23 cellular contexts compared by ENCODE assay signal in the genomic region with DNA sequence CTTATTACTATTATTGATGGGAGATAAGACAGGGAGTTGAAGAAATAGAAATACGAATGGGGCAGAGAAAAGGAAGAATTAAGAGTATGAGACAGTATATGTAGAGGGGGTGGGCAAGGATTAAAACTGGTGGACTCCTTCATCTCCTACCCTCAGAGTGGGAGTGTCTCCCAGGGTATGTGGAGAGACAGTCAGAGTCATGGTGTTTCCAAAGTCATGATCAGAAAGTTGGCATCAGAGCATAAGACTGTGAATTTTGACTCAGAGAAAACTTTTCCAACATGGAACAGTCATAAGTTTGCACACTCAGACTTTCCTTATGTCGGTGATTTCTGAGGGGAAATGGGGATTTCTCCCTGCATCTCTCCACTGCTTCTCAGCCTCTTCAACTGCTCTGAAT. TPM values are rescaled to one million over a fixed set of nuclear protein-coding genes. Genes with fewer than 3 reads are reported as not detected.
DNase-seq lines count a peak whose midpoint lies in the region; ATAC-seq, FAIRE-seq and TF ChIP-seq lines count a peak whose summit lies in the region.
"Had no signal": no experiment of that assay in that cellular context is flagged by ENCODE, and none has a peak within 500 bp of the region (broad histone marks: within the 10 kb centered on the region; RNA-seq: fewer than 3 reads in every experiment).

No MANE protein-coding gene starts in this region.

- DNase-seq in activated CD4-positive, CD25-positive, alpha-beta regulatory T cell treated with anti-CD3 and anti-CD28 coated beads, Interleukin-2, amount 50 U/mL, for 72 hours: no peak
- DNase-seq in K562 (ENCODE audit: extremely low read depth in 1 of 4, low spot score in 3 of 4): no peak
- no peak for DNase-seq in stimulated activated naive CD8-positive, alpha-beta T cell treated with anti-CD3 and anti-CD28 coated beads, Interleukin-15, Interleukin-2, amounts not matched to agents 100 U/mL and 50 U/mL, for 24 hours
- no peak for DNase-seq in DMS 273 treated with DMSO at 0.1 percent for 48 hours (lab: John Stamatoyannopoulos, UW)
- no peak for DNase-seq in T1000 (lab: John Stamatoyannopoulos, UW)
- DNase-seq: aorta, IMR-90, left ventricle myocardium inferior, NCI-H1092, NCI-H526, nephron progenitor cell, PC-3, tibial artery had no signal

- H3K4me3 ChIP-seq in OCI-LY1 (ENCODE audit: low read depth, low read length, poor library complexity, severe bottlenecking) (peak overlapping the region; percentile 67), K562 (no peak overlapping the region)
- H3K4me3 ChIP-seq: HAP-1, tibial artery had no signal

- no peak for TF ChIP-seq CTCF in OCI-LY1 (IDR thresholded peaks at IDR 0.05; ENCODE audit: low read length)
- TF ChIP-seq CTCF in K562 (IDR thresholded peaks at IDR 0.05 in 2 of 3, conservative IDR thresholded peaks at IDR 0.05 in 1 of 3; ENCODE audit: insufficient read depth in 2 of 3, low read depth in 1 of 3, low read length in 3 of 3): no peak

- H3K9me3 ChIP-seq in OCI-LY1 (ENCODE audit: low read length): no peaks in the 10 kb centered on the region
- H3K9me3 ChIP-seq in K562 (replicated peaks; ENCODE audit: control insufficient read depth, insufficient read depth, low read depth, low read length): no peaks in the 10 kb centered on the region
- H3K9me3 ChIP-seq: HAP-1, left ventricle myocardium inferior, tibial artery had no signal

- H3K27ac ChIP-seq in OCI-LY1 (ENCODE audit: low read depth, low read length, poor library complexity, severe bottlenecking) (peak overlapping the region; percentile 77), K562 (ENCODE audit: extremely low read depth, low read depth, low read length) (no peak overlapping the region)
- H3K27ac ChIP-seq: C4-2B, left ventricle myocardium inferior, tibial artery had no signal

- no peak for FAIRE-seq in K562 (lab: Jason Lieb, UNC)
- FAIRE-seq: endothelial cell of umbilical vein, frontal cortex had no signal

- H3K9ac ChIP-seq in OCI-LY1 (ENCODE audit: low read length): peak overlapping the region; percentile 82; the same call in 1 of the 2 replicates
- H3K9ac ChIP-seq in K562 (ENCODE audit: insufficient read depth in 1 of 2, low read depth in 2 of 2, low read length in 2 of 2): no peak overlapping the region

- H3K9me1 ChIP-seq in K562 (ENCODE audit: control insufficient read depth, insufficient read depth, low read length): no peaks in the 10 kb centered on the region

- H3K36me3 ChIP-seq in OCI-LY1 (ENCODE audit: insufficient read depth, low read length) (no peaks in the 10 kb centered on the region), K562 (ENCODE audit: control insufficient read depth, insufficient read depth, low read length) (no peaks in the 10 kb centered on the region)
- H3K36me3 ChIP-seq: HAP-1, left ventricle myocardium inferior, tibial artery had no signal

- 49% methylated on average over 2 of the region's 2 CpGs for WGBS in K562 (ENCODE audit: insufficient coverage, low coverage, missing lambda C conversion rate)

- no peak for TF ChIP-seq RAD21 in K562 (CRISPR knock-in tag; conservative IDR thresholded peaks at IDR 0.05 in 1 of 2, IDR thresholded peaks at IDR 0.05 in 1 of 2)

- H3K27me3 ChIP-seq in OCI-LY1 (ENCODE audit: insufficient read depth, low read length) (no peaks in the 10 kb centered on the region), K562 (ENCODE audit: control insufficient read depth in 2 of 2, insufficient read depth in 2 of 2, low read length in 2 of 2) (no peaks in the 10 kb centered on the region)
- H3K27me3 ChIP-seq: tibial artery had no signal

- no peak overlapping the region for H2AFZ ChIP-seq in OCI-LY1 (ENCODE audit: low read length)
- H2AFZ ChIP-seq in K562 (ENCODE audit: low read depth, low read length): 0 out of 2 replicates have a peak overlapping the region, but pooled peaks have one; percentile 37

- H3K4me1 ChIP-seq in OCI-LY1 (ENCODE audit: insufficient read depth, low read length, severe bottlenecking) (peaks cover 63% of the 10 kb centered on the region), K562 (replicated peaks in 1 of 2; ENCODE audit: control insufficient read depth in 2 of 2, insufficient read depth in 2 of 2, low read length in 2 of 2) (peaks cover 3 to 70% of the 10 kb centered on the region in 2 experiments; a peak in 4 of 5 replicates)
- H3K4me1 ChIP-seq: left ventricle myocardium inferior, tibial artery had no signal

- intact Hi-C loops in K562 (cut with micrococcal nuclease): no loop called here

- H4K20me1 ChIP-seq in OCI-LY1 (ENCODE audit: insufficient read depth, low read length) (no peaks in the 10 kb centered on the region), K562 (replicated peaks; ENCODE audit: control insufficient read depth, insufficient read depth, low read length) (no peaks in the 10 kb centered on the region)

- H3K4me2 ChIP-seq in OCI-LY1 (ENCODE audit: low read length) (peak overlapping the region; percentile 87), K562 (ENCODE audit: insufficient read depth, low read length) (no peak overlapping the region)

- ATAC-seq in activated CD4-positive, CD25-positive, alpha-beta regulatory T cell treated with anti-CD3 and anti-CD28 coated beads, Interleukin-2, amount 50 U/mL, for 24 hours: peak; percentile 11 to 19
- ATAC-seq in K562: no peak
- ATAC-seq in stimulated activated naive CD8-positive, alpha-beta T cell treated with anti-CD3 and anti-CD28 coated beads, Interleukin-15, Interleukin-2, amounts not matched to agents 100 U/mL and 50 U/mL, for 24 hours: peak; percentile 56
- no peak for ATAC-seq in HG02642 (IDR thresholded peaks at IDR 0.05; ENCODE audit: poor library complexity, unreplicated experiment)
- ATAC-seq: PC-3 had no signal

- H3F3A ChIP-seq in OCI-LY1 (ENCODE audit: insufficient read depth, low read length): no peaks in the 10 kb centered on the region

- TF ChIP-seq POLR2A in K562 (conservative IDR thresholded peaks at IDR 0.05): no peak

- CTCF ChIA-PET in K562 (lab: Yijun Ruan, JAX; ENCODE audit: low intra/inter-chr PET ratio): no interaction called here

- H3K79me2 ChIP-seq in OCI-LY1 (ENCODE audit: insufficient read depth, low read length) (peaks cover 10% of the 10 kb centered on the region; the same call in 1 of the 2 replicates), K562 (ENCODE audit: control insufficient read depth, insufficient read depth, low read length) (no peaks in the 10 kb centered on the region)

- TF ChIP-seq EP300 in K562 (IDR thresholded peaks at IDR 0.05; ENCODE audit: low read length): no peak

- in situ Hi-C loops in K562 (cut with MboI): no loop called here

- H3K9me2 ChIP-seq in OCI-LY1 (ENCODE audit: low read depth, low read length): no peaks in the 10 kb centered on the region

- POLR2A ChIA-PET in K562 (lab: Yijun Ruan, JAX): interaction anchor here (0.7 to 0.8 kb wide), 2 partner anchors 17 to 36 kb away, joined by 3 to 4 read pairs; no protein-coding TSS in a partner anchor

- no TSS peak for BruUV-seq in K562 (replicated peaks; lab: Mats Ljungman, UMichigan)

TF ChIP-seq in K562, 482 proteins besides CTCF, POLR2A, EP300 and RAD21 (continues in another document):
- no peak for TF ChIP-seq ARHGAP35 (IDR thresholded peaks at IDR 0.05; ENCODE audit: partially characterized antibody)

RNA-seq across cellular contexts. Expression of a gene that starts 2.4 kb away (rescaled TPM):
- total RNA-seq in K562 (2011; cell fraction: chromatin; rRNA removed; ENCODE audit: low replicate concordance): 3.9 and 4.7 TPM in 2 replicates
- 1.5 and 2.4 TPM in 2 replicates for total RNA-seq in K562 (2011; cell fraction: nucleolus; rRNA removed)
- 2.9 and 3.3 TPM in 2 replicates for total RNA-seq in K562 (2011; cell fraction: nucleoplasm; rRNA removed)
- total RNA-seq in K562 (2014; rRNA removed): 0.82 and 1.4 TPM in 2 replicates
- 2.2 and 2.5 TPM in 2 replicates for total RNA-seq in K562 (2014; rRNA removed; fragmentation: Illumina TruSeq; extraction: Trizol)
- total RNA-seq in K562 (2015; rRNA removed; fragmentation: Illumina TruSeq; extraction: Trizol): 6.8 TPM in 2 replicates
- total RNA-seq in K562 (2021): 1.9 and 2.5 TPM in 2 replicates
- 2.0 and 7.3 TPM in 2 replicates for polyA plus RNA-seq in K562 (2011; rRNA removed)
- polyA plus RNA-seq in K562 (2011; cell fraction: cytosol; rRNA removed): 0.37 and 4.0 TPM in 2 replicates
- polyA plus RNA-seq in K562 (2011; cell fraction: nucleus; rRNA removed): 2.0 and 6.2 TPM in 2 replicates
- 3.1 and 5.8 TPM in 2 replicates for polyA plus RNA-seq in K562 (2012)
- 3.1 and 3.5 TPM in 2 replicates for polyA plus RNA-seq in K562 (2014; fragmentation: Illumina TruSeq; extraction: Trizol)
- polyA plus RNA-seq in K562 (2014; fragmentation: Nextera tagmentation; extraction: Ambion mirVana): 1 to 10 TPM; 1.0 to 1.5 TPM
- polyA plus RNA-seq in K562 (2014; rRNA removed): 1.6 and 1.8 TPM in 2 replicates
- polyA minus RNA-seq in K562 (2011; rRNA and poly(A)+ RNA removed): 3.3 and 12.3 TPM in 2 replicates
- polyA minus RNA-seq in K562 (2011; cell fraction: cytosol; rRNA and poly(A)+ RNA removed): 0.48 and 1.8 TPM in 2 replicates
- 0.94 and 7.8 TPM in 2 replicates for polyA minus RNA-seq in K562 (2011; cell fraction: nucleus; rRNA and poly(A)+ RNA removed)
- total RNA-seq: A172, endothelial cell of umbilical vein, IMR-90, PC-3, renal cortical epithelial cell, SK-MEL-5 had no signal
- polyA plus RNA-seq: endothelial cell of umbilical vein, IMR-90 had no signal

RNA-seq across cellular contexts. Expression of a gene that starts 53.8 kb away (rescaled TPM):
- total RNA-seq in K562 (2011; cell fraction: chromatin; rRNA removed; ENCODE audit: low replicate concordance): 0.33 and 0.60 TPM in 2 replicates
- total RNA-seq in K562 (2011; cell fraction: nucleolus; rRNA removed): 0.66 and 0.67 TPM in 2 replicates
- 1.1 and 1.5 TPM in 2 replicates for total RNA-seq in K562 (2011; cell fraction: nucleoplasm; rRNA removed)
- total RNA-seq in K562 (2014; rRNA removed): 0.94 and 1.1 TPM in 2 replicates
- 1.8 and 2.0 TPM in 2 replicates for total RNA-seq in K562 (2014; rRNA removed; fragmentation: Illumina TruSeq; extraction: Trizol)
- total RNA-seq in K562 (2015; rRNA removed; fragmentation: Illumina TruSeq; extraction: Trizol): 3.9 and 4.8 TPM in 2 replicates
- total RNA-seq in K562 (2021): 0.87 and 1.0 TPM in 2 replicates
- 0.70 and 0.77 TPM in 2 replicates for polyA plus RNA-seq in K562 (2011; rRNA removed)
- 0.43 and 0.80 TPM in 2 replicates for polyA plus RNA-seq in K562 (2011; cell fraction: cytosol; rRNA removed)
- polyA plus RNA-seq in K562 (2011; cell fraction: nucleus; rRNA removed): 0.27 and 0.38 TPM in 2 replicates
- 3.0 and 10.1 TPM in 2 replicates for polyA plus RNA-seq in K562 (2012)
- polyA plus RNA-seq in K562 (2014; fragmentation: Illumina TruSeq; extraction: Trizol): 2.0 and 2.9 TPM in 2 replicates
- polyA plus RNA-seq in K562 (2014; fragmentation: Nextera tagmentation; extraction: Ambion mirVana): 1 to 10 TPM in 1 of 2 experiments, under 1 TPM in 1; 0.56 to 1.7 TPM
- 0.90 and 1.6 TPM in 2 replicates for polyA plus RNA-seq in K562 (2014; rRNA removed)
- polyA minus RNA-seq in K562 (2011; rRNA and poly(A)+ RNA removed): 0.84 and 1.5 TPM in 2 replicates
- polyA minus RNA-seq in K562 (2011; cell fraction: cytosol; rRNA and poly(A)+ RNA removed): 0.73 TPM in 1 of 2 replicates, not detected in the other
- polyA minus RNA-seq in K562 (2011; cell fraction: nucleus; rRNA and poly(A)+ RNA removed): 0.22 and 0.27 TPM in 2 replicates
- total RNA-seq: A172, endothelial cell of umbilical vein, IMR-90, PC-3, renal cortical epithelial cell, SK-MEL-5 had no signal
- polyA plus RNA-seq: endothelial cell of umbilical vein, IMR-90 had no signal

Comparison
In these comparisons a context has a peak if more than half of its experiments do, and no peak if none do; other contexts are left out.
1. ATAC-seq: peak in activated CD4-positive, CD25-positive, alpha-beta regulatory T cell treated with anti-CD3 and anti-CD28 coated beads, Interleukin-2, amount 50 U/mL, for 24 hours (2 of 2) and stimulated activated naive CD8-positive, alpha-beta T cell treated with anti-CD3 and anti-CD28 coated beads, Interleukin-15, Interleukin-2, amounts not matched to agents 100 U/mL and 50 U/mL, for 24 hours (single experiment); none in K562 (single experiment) and HG02642 (single experiment).